In genomic region chr5:124669956-124670671, GRCh38 we compare ENCODE assay signal across 17 cellular contexts.
DNase-seq lines count a peak whose midpoint lies in the region; ATAC-seq and TF ChIP-seq lines count a peak whose summit lies in the region.
"Had no signal": no experiment of that assay in that cellular context is flagged by ENCODE, and none has a peak within 500 bp of the region (broad histone marks: within the 10 kb centered on the region; RNA-seq: fewer than 3 reads in every experiment).

No MANE protein-coding gene starts in this region.

- intact Hi-C loops in left cardiac atrium (cut with DNase I): no loop called here
- intact Hi-C loops in Right ventricle myocardium superior (cut with DNase I): no loop called here

- H3K27me3 ChIP-seq in endodermal cell (ENCODE audit: control insufficient read depth, insufficient read depth, low read length, poor library complexity, severe bottlenecking) (no peaks in the 10 kb centered on the region), muscle layer of duodenum (ENCODE audit: low read depth, low read length) (no peaks in the 10 kb centered on the region), brain microvascular endothelial cell (replicated peaks) (no peaks in the 10 kb centered on the region)
- H3K27me3 ChIP-seq: ascending aorta, ovary, transverse colon had no signal

- 91 to 92% methylated on average over 5 to 7 of the region's 7 CpGs for WGBS in endodermal cell (ENCODE audit: insufficient coverage in 1 of 2, insufficient read length in 1 of 2), 2 experiments

- TF ChIP-seq CTCF in endodermal cell (conservative IDR thresholded peaks at IDR 0.05): no peak
- TF ChIP-seq CTCF in brain microvascular endothelial cell (IDR thresholded peaks at IDR 0.05; ENCODE audit: low read depth, low read length, missing control alignments): no peak

- H3K4me3 ChIP-seq in endodermal cell (ENCODE audit: low read length) (no peak overlapping the region), muscle layer of duodenum (ENCODE audit: low read depth in 1 of 2, low read length in 2 of 2) (no peak overlapping the region), brain microvascular endothelial cell (ENCODE audit: low read depth, low read length) (no peak overlapping the region)
- H3K4me3 ChIP-seq: ovary, skin epidermis, transverse colon had no signal

- H3K9me3 Mint-ChIP-seq in endodermal cell: no peaks in the 10 kb centered on the region
- H3K9me3 Mint-ChIP-seq: activated B cell treated with CpG ODN at 0.5 μM for 24 hours, memory B cell had no signal

- peaks cover 75% of the 10 kb centered on the region for H3K4me1 Mint-ChIP-seq in endodermal cell
- H3K4me1 Mint-ChIP-seq: CD8-positive, alpha-beta memory T cell had no signal

- DNase-seq in left cardiac atrium (no peak), Right ventricle myocardium superior (no peak), endodermal cell (no peak), brain microvascular endothelial cell (no peak)
- DNase-seq in effector CD4-positive, alpha-beta T cell: no peak
- no peak for DNase-seq in stimulated activated CD4-positive, alpha-beta T cell treated with anti-CD3 and anti-CD28 coated beads, Interleukin-2, amount 100 ng/mL, for 24 hours
- DNase-seq: activated B cell treated with CpG ODN at 0.5 μM for 24 hours; activated effector memory CD4-positive, alpha-beta T cell treated with anti-CD3 and anti-CD28 coated beads, Interleukin-2, amount 50 U/mL, for 16 hours; CD8-positive, alpha-beta memory T cell; NCI-H446 treated with DMSO at 0.1 percent for 48 hours; ovary; transverse colon had no signal

- peaks cover 36% of the 10 kb centered on the region for H3K4me1 ChIP-seq in endodermal cell (ENCODE audit: control insufficient read depth, insufficient read depth, low read length)
- peaks cover 13 to 23% of the 10 kb centered on the region in 2 donors for H3K4me1 ChIP-seq in muscle layer of duodenum (ENCODE audit: control insufficient read depth in 1 of 2, insufficient read depth in 2 of 2, low read length in 2 of 2)

- in situ Hi-C loops in brain microvascular endothelial cell (cut with HindIII; ENCODE audit: low pct_ligation_motif_present, low sequenced_read_pairs): no loop called here

- no peaks in the 10 kb centered on the region for H3K27me3 Mint-ChIP-seq in endodermal cell (ENCODE audit: insufficient read depth)
- H3K27me3 Mint-ChIP-seq: activated B cell treated with CpG ODN at 0.5 μM for 24 hours; CD8-positive, alpha-beta memory T cell; memory B cell had no signal

- H3K36me3 ChIP-seq in endodermal cell (ENCODE audit: control insufficient read depth, insufficient read depth, low read length): peaks cover 20% of the 10 kb centered on the region
- no peaks in the 10 kb centered on the region for H3K36me3 ChIP-seq in muscle layer of duodenum (ENCODE audit: control insufficient read depth in 1 of 2, insufficient read depth in 2 of 2, low read length in 2 of 2)
- no peaks in the 10 kb centered on the region for H3K36me3 ChIP-seq in brain microvascular endothelial cell (replicated peaks)
- H3K36me3 ChIP-seq: ascending aorta, ovary, transverse colon had no signal

- H3K27ac Mint-ChIP-seq in endodermal cell: no peak overlapping the region
- H3K27ac Mint-ChIP-seq: activated B cell treated with CpG ODN at 0.5 μM for 24 hours; CD8-positive, alpha-beta memory T cell; memory B cell had no signal

- ATAC-seq in left cardiac atrium (peak; percentile 35 to 84), Right ventricle myocardium superior (ENCODE audit: poor library complexity) (no peak), HG02870 (IDR thresholded peaks at IDR 0.05; ENCODE audit: unreplicated experiment) (no peak)

- peaks cover 21% of the 10 kb centered on the region for H3K36me3 Mint-ChIP-seq in endodermal cell (ENCODE audit: low read depth)
- H3K36me3 Mint-ChIP-seq: CD8-positive, alpha-beta memory T cell; memory B cell had no signal

- no peak overlapping the region for H3K9ac ChIP-seq in endodermal cell (ENCODE audit: extremely low read depth, low read length, poor library complexity, severe bottlenecking)

- no peak overlapping the region for H3K4me3 Mint-ChIP-seq in endodermal cell
- H3K4me3 Mint-ChIP-seq: activated B cell treated with CpG ODN at 0.5 μM for 24 hours; CD8-positive, alpha-beta memory T cell; memory B cell had no signal

- no peaks in the 10 kb centered on the region for H3K9me3 ChIP-seq in endodermal cell (ENCODE audit: control insufficient read depth, low read length)
- H3K9me3 ChIP-seq in muscle layer of duodenum (ENCODE audit: control insufficient read depth in 1 of 2, low read length in 2 of 2): no peaks in the 10 kb centered on the region
- H3K9me3 ChIP-seq: ascending aorta, ovary, transverse colon had no signal

- H3K27ac ChIP-seq in endodermal cell (ENCODE audit: low read depth, low read length) (peak overlapping the region; percentile 21), muscle layer of duodenum (ENCODE audit: low read length) (peak overlapping the region; percentile 49), brain microvascular endothelial cell (no peak overlapping the region)
- H3K27ac ChIP-seq: ovary, skin epidermis had no signal

Comparison
In these comparisons a context has a peak if more than half of its experiments do, and no peak if none do; other contexts are left out.
1. ATAC-seq: peak in left cardiac atrium (2 of 2); none in Right ventricle myocardium superior (single experiment) and HG02870 (single experiment).